Comparison of ENCODE assay signal across 16 cellular contexts in genomic region chr22:40416267-40416570, GRCh38. TPM values are rescaled to one million over a fixed set of nuclear protein-coding genes. Genes with fewer than 3 reads are reported as not detected.
DNase-seq lines count a peak whose midpoint lies in the region; ATAC-seq and TF ChIP-seq lines count a peak whose summit lies in the region.
"Had no signal": no experiment of that assay in that cellular context is flagged by ENCODE, and none has a peak within 500 bp of the region (broad histone marks: within the 10 kb centered on the region; RNA-seq: fewer than 3 reads in every experiment).

No MANE protein-coding gene starts in this region.

- H3K27me3 ChIP-seq in endodermal cell (ENCODE audit: control insufficient read depth, insufficient read depth, low read length, poor library complexity, severe bottlenecking): no peaks in the 10 kb centered on the region
- H3K27me3 ChIP-seq: hepatocyte, sigmoid colon had no signal

- no peak overlapping the region for H3K9ac ChIP-seq in endodermal cell (ENCODE audit: extremely low read depth, low read length, poor library complexity, severe bottlenecking)

- TF ChIP-seq CTCF in endodermal cell (conservative IDR thresholded peaks at IDR 0.05) (no peak), GM20000 (IDR thresholded peaks at IDR 0.05; ENCODE audit: extremely low read depth, missing control alignments) (no peak)

- no peak overlapping the region for H3K4me3 ChIP-seq in endodermal cell (ENCODE audit: low read length)
- H3K4me3 ChIP-seq: hepatocyte, sigmoid colon had no signal

- H3K27ac Mint-ChIP-seq in activated CD8-positive, alpha-beta memory T cell treated with anti-CD3 and anti-CD28 coated beads, Interleukin-2, amount 10 ng/mL, durations not matched to agents 7 days and 5 days: peak overlapping the region; percentile 70
- H3K27ac Mint-ChIP-seq in T-helper 17 cell (peak overlapping the region; percentile 96), endodermal cell (peak overlapping the region; percentile 65)
- H3K27ac Mint-ChIP-seq in stimulated activated naive CD8-positive, alpha-beta T cell treated with anti-CD3 and anti-CD28 coated beads, Interleukin-15, amount 100 ng/mL, for 72 hours: peak overlapping the region; percentile 19 to 88

- no peak overlapping the region for H3K4me3 Mint-ChIP-seq in activated CD8-positive, alpha-beta memory T cell treated with anti-CD3 and anti-CD28 coated beads, Interleukin-2, amount 10 ng/mL, durations not matched to agents 7 days and 5 days
- H3K4me3 Mint-ChIP-seq in T-helper 17 cell (no peak overlapping the region), endodermal cell (no peak overlapping the region)
- peak overlapping the region in 1 of 2 donors; percentile 30 for H3K4me3 Mint-ChIP-seq in stimulated activated naive CD8-positive, alpha-beta T cell treated with anti-CD3 and anti-CD28 coated beads, Interleukin-15, amount 100 ng/mL, for 72 hours

- WGBS in endodermal cell (ENCODE audit: insufficient coverage in 1 of 2, insufficient read length in 1 of 2), 2 experiments: 95 to 100% methylated on average over 10 of the region's 10 CpGs

- H3K36me3 ChIP-seq in endodermal cell (ENCODE audit: control insufficient read depth, insufficient read depth, low read length): peaks cover 32% of the 10 kb centered on the region

- no peaks in the 10 kb centered on the region for H3K4me1 ChIP-seq in endodermal cell (ENCODE audit: control insufficient read depth, insufficient read depth, low read length)

- no peaks in the 10 kb centered on the region for H3K9me3 Mint-ChIP-seq in activated CD8-positive, alpha-beta memory T cell treated with anti-CD3 and anti-CD28 coated beads, Interleukin-2, amount 10 ng/mL, durations not matched to agents 7 days and 5 days (ENCODE audit: low read depth)
- H3K9me3 Mint-ChIP-seq in endodermal cell: no peaks in the 10 kb centered on the region
- no peaks in the 10 kb centered on the region for H3K9me3 Mint-ChIP-seq in stimulated activated naive CD8-positive, alpha-beta T cell treated with anti-CD3 and anti-CD28 coated beads, Interleukin-15, amount 100 ng/mL, for 72 hours

- DNase-seq in activated CD8-positive, alpha-beta memory T cell treated with anti-CD3 and anti-CD28 coated beads, Interleukin-2, amount 10 ng/mL, durations not matched to agents 7 days and 5 days: no peak
- no peak for DNase-seq in activated CD8-positive, alpha-beta memory T cell treated with anti-CD3 and anti-CD28 coated beads, Interleukin-2, amount 50 U/mL, for 4 hours
- DNase-seq in T-helper 17 cell (no peak), endodermal cell (no peak), GM20000 (ENCODE audit: low spot score) (no peak)
- DNase-seq in stimulated activated naive CD8-positive, alpha-beta T cell treated with anti-CD3 and anti-CD28 coated beads, Interleukin-15, amount 100 ng/mL, for 72 hours: no peak
- DNase-seq: amniotic stem cell, HCEC 1CT, left cardiac atrium, NCI-H2081, NCI-H748 treated with DMSO at 0.1 percent for 48 hours, sigmoid colon, T-helper 9 cell had no signal

- H3K9me3 ChIP-seq in T-helper 17 cell (ENCODE audit: control insufficient read depth, low read length, poor library complexity, severe bottlenecking) (no peaks in the 10 kb centered on the region), endodermal cell (ENCODE audit: control insufficient read depth, low read length) (no peaks in the 10 kb centered on the region)
- H3K9me3 ChIP-seq: sigmoid colon had no signal

- no peaks in the 10 kb centered on the region for H3K27me3 Mint-ChIP-seq in activated CD8-positive, alpha-beta memory T cell treated with anti-CD3 and anti-CD28 coated beads, Interleukin-2, amount 10 ng/mL, durations not matched to agents 7 days and 5 days
- no peaks in the 10 kb centered on the region for H3K27me3 Mint-ChIP-seq in T-helper 17 cell
- no peaks in the 10 kb centered on the region for H3K27me3 Mint-ChIP-seq in endodermal cell (ENCODE audit: insufficient read depth)
- H3K27me3 Mint-ChIP-seq in stimulated activated naive CD8-positive, alpha-beta T cell treated with anti-CD3 and anti-CD28 coated beads, Interleukin-15, amount 100 ng/mL, for 72 hours: no peaks in the 10 kb centered on the region

- H3K27ac ChIP-seq in endodermal cell (ENCODE audit: low read depth, low read length): no peak overlapping the region
- H3K27ac ChIP-seq: hepatocyte had no signal

- H3K36me3 Mint-ChIP-seq in activated CD8-positive, alpha-beta memory T cell treated with anti-CD3 and anti-CD28 coated beads, Interleukin-2, amount 10 ng/mL, durations not matched to agents 7 days and 5 days: peaks cover 20% of the 10 kb centered on the region
- peaks cover 9% of the 10 kb centered on the region for H3K36me3 Mint-ChIP-seq in T-helper 17 cell (ENCODE audit: low read depth)
- H3K36me3 Mint-ChIP-seq in endodermal cell (ENCODE audit: low read depth): peaks cover 51% of the 10 kb centered on the region

- peaks cover 17% of the 10 kb centered on the region for H3K4me1 Mint-ChIP-seq in activated CD8-positive, alpha-beta memory T cell treated with anti-CD3 and anti-CD28 coated beads, Interleukin-2, amount 10 ng/mL, durations not matched to agents 7 days and 5 days
- peaks cover 32% of the 10 kb centered on the region for H3K4me1 Mint-ChIP-seq in T-helper 17 cell
- H3K4me1 Mint-ChIP-seq in endodermal cell: no peaks in the 10 kb centered on the region
- H3K4me1 Mint-ChIP-seq in stimulated activated naive CD8-positive, alpha-beta T cell treated with anti-CD3 and anti-CD28 coated beads, Interleukin-15, amount 100 ng/mL, for 72 hours: peaks cover 47% of the 10 kb centered on the region

- ATAC-seq in activated CD8-positive, alpha-beta memory T cell treated with anti-CD3 and anti-CD28 coated beads, Interleukin-2, amount 10 ng/mL, durations not matched to agents 7 days and 5 days: no peak
- no peak for ATAC-seq in T-helper 17 cell
- no peak for ATAC-seq in stimulated activated naive CD8-positive, alpha-beta T cell treated with anti-CD3 and anti-CD28 coated beads, Interleukin-15, amount 100 ng/mL, for 72 hours
- ATAC-seq in HG03025 (IDR thresholded peaks at IDR 0.05; ENCODE audit: low FRiP score, unreplicated experiment): no peak
- no peak for ATAC-seq in GM19452 (IDR thresholded peaks at IDR 0.05; ENCODE audit: unreplicated experiment)

- CTCF ChIA-PET in activated CD8-positive, alpha-beta memory T cell treated with anti-CD3 and anti-CD28 coated beads, Interleukin-2, amount 10 ng/mL, durations not matched to agents 7 days and 5 days (lab: Charles Lee): interaction anchor here (1.1 kb wide), 1 partner anchor 31 kb away, joined by 3 read pairs; no protein-coding TSS in a partner anchor

RNA-seq across cellular contexts. Expression of gene SGSM3, which starts 45.8 kb away (rescaled TPM):
- 10 to 100 TPM; 57.6 to 86.3 TPM for total RNA-seq in activated CD8-positive, alpha-beta memory T cell treated with anti-CD3 and anti-CD28 coated beads, Interleukin-2, amount 10 ng/mL, durations not matched to agents 7 days and 5 days
- total RNA-seq in T-helper 17 cell: 10 to 100 TPM; 56.7 to 79.4 TPM
- total RNA-seq in endodermal cell: 10 to 100 TPM; 83.7 to 90.4 TPM
- polyA plus RNA-seq in endodermal cell (2013, experiment 1 of 2): 80.2 TPM
- 69.6 TPM for polyA plus RNA-seq in endodermal cell (2013, experiment 2 of 2)
